In the genomic region with DNA sequence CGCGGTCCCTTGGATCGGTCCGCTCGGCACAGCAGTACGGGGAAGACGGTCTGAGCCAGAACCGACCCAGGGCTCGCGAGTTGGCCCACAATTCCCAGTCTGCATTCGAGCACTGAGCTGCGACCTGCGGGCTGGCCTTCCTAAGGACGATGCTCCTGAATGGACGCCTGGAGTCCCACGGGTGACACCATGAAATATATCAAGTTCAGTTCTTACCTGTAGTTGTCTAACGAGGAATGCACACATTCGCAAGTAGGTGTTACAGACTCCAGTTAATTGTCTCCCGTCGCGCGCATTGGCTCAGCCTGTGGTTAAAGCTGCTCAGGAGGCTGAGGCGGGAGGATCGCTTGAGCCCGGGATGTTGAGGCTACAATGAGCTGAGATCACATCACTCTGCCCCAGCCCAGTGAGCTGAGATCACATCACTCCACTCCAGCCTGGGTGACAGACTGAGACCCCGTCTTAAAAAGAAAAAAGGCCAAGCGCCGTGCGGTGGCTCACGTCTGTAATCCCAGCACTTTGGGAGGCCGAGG, we compare ENCODE assay signal across 8 cellular contexts. TPM values are rescaled to one million over a fixed set of nuclear protein-coding genes. Genes with fewer than 3 reads are reported as not detected.
A peak's percentile ranks its signal among the peaks of the same experiment; 100 is the strongest.
DNase-seq lines count a peak whose midpoint lies in the region; ATAC-seq and TF ChIP-seq lines count a peak whose summit lies in the region.

No MANE protein-coding gene starts in this region.

- H3K36me3 ChIP-seq in A673 (ENCODE audit: insufficient read depth, low read length, poor library complexity, severe bottlenecking) (no peaks in the 10 kb centered on the region), KMS-11 (ENCODE audit: insufficient read depth) (no peaks in the 10 kb centered on the region), mucosa of rectum (ENCODE audit: control insufficient read depth in 2 of 2, insufficient read depth in 2 of 2, low read length in 2 of 2) (peaks cover under 1 to 10% of the 10 kb centered on the region in 2 donors)

- DNase-seq in A673 (ENCODE audit: low spot score), result peak; percentile 5
- DNase-seq in caudate nucleus (lab: John Stamatoyannopoulos, UW), result peak in 6 of 61 donors; percentile 37 to 76 (median 45)
- DNase-seq in NCI-H526 treated with DMSO at 0.1 percent for 48 hours (lab: John Stamatoyannopoulos, UW), result no peak
- no peak for DNase-seq in NCI-H345 treated with DMSO at 0.1 percent for 48 hours (lab: John Stamatoyannopoulos, UW; ENCODE audit: unreplicated experiment)

- no peaks in the 10 kb centered on the region for H3K4me1 ChIP-seq in A673 (ENCODE audit: insufficient read depth, low read length, poor library complexity, severe bottlenecking)
- H3K4me1 ChIP-seq in KMS-11 (ENCODE audit: low read depth, poor library complexity, severe bottlenecking), result peaks cover 7% of the 10 kb centered on the region
- H3K4me1 ChIP-seq in mucosa of rectum (ENCODE audit: control insufficient read depth in 2 of 2, insufficient read depth in 2 of 2, low read length in 2 of 2), result peaks cover 4 to 9% of the 10 kb centered on the region in 2 donors

- POLR2A ChIA-PET in A673 (lab: Charles Lee; ENCODE audit: low non-redundant PET), result no interaction called here

- peak overlapping the region; percentile 94 for H3K27ac ChIP-seq in A673 (ENCODE audit: low read depth, low read length, poor library complexity, severe bottlenecking)
- no peak overlapping the region for H3K27ac ChIP-seq in KMS-11
- H3K27ac ChIP-seq in caudate nucleus (ENCODE audit: low read depth, low read length), result peak overlapping the region; percentile 90
- peak overlapping the region; percentile 89 to 93 for H3K27ac ChIP-seq in mucosa of rectum (ENCODE audit: low read depth in 2 of 2, low read length in 2 of 2)

- intact Hi-C loops in A673 (cut with micrococcal nuclease; ENCODE audit: unreplicated experiment), result no loop called here

- CTCF ChIA-PET in A673 (lab: Charles Lee), result no interaction called here

- H3K9ac ChIP-seq in KMS-11, result peak overlapping the region; percentile 82; the same call in 1 of the 2 replicates
- H3K9ac ChIP-seq in mucosa of rectum (ENCODE audit: low read depth in 1 of 2, low read length in 2 of 2), result peak overlapping the region; percentile 42 to 82

- H4K20me1 ChIP-seq in KMS-11 (ENCODE audit: insufficient read depth), result no peaks in the 10 kb centered on the region

- H3K4me3 ChIP-seq in A673 (ENCODE audit: low read depth, low read length, poor library complexity, severe bottlenecking) (peak overlapping the region; percentile 93), KMS-11 (IDR thresholded peaks at IDR 0.05; ENCODE audit: insufficient read depth, low read depth, low read length) (no peak overlapping the region), mucosa of rectum (ENCODE audit: low read length in 2 of 2) (peak overlapping the region; percentile 80 to 95)

- H3K9me3 ChIP-seq in A673 (ENCODE audit: low read depth, low read length, poor library complexity, severe bottlenecking) (no peaks in the 10 kb centered on the region), mucosa of rectum (ENCODE audit: control insufficient read depth in 2 of 2, low read length in 2 of 2) (no peaks in the 10 kb centered on the region)

- peak overlapping the region; percentile 100 for H2AFZ ChIP-seq in KMS-11 (ENCODE audit: low read depth)

- no peaks in the 10 kb centered on the region for H3K79me2 ChIP-seq in KMS-11 (ENCODE audit: insufficient read depth, low read depth)

- no peak for TF ChIP-seq CTCF in A673 (conservative IDR thresholded peaks at IDR 0.05; ENCODE audit: low read depth, low read length)
- TF ChIP-seq CTCF in KMS-11 (conservative IDR thresholded peaks at IDR 0.05; ENCODE audit: low read depth, low read length), result no peak

- H3K4me2 ChIP-seq in KMS-11, result peak overlapping the region; percentile 51; the same call in 1 of the 2 replicates

- no TSS peak for BruUV-seq in A673 (replicated peaks; lab: Mats Ljungman, UMichigan)

- no peaks in the 10 kb centered on the region for H3K27me3 ChIP-seq in A673 (replicated peaks; ENCODE audit: insufficient read depth, low read depth, low read length, poor library complexity)
- no peaks in the 10 kb centered on the region for H3K27me3 ChIP-seq in KMS-11 (ENCODE audit: insufficient read depth, low read depth)
- H3K27me3 ChIP-seq in mucosa of rectum (ENCODE audit: control insufficient read depth in 2 of 2, insufficient read depth in 2 of 2, low read length in 2 of 2), result peaks cover 0 to 3% of the 10 kb centered on the region in 2 donors

- ATAC-seq in GM18907 (IDR thresholded peaks at IDR 0.05; ENCODE audit: unreplicated experiment) (no peak), GM21390 (IDR thresholded peaks at IDR 0.05; ENCODE audit: unreplicated experiment) (no peak)

RNA-seq across cellular contexts. Expression of gene PEX7, which starts 0.8 kb away (rescaled TPM):
- 6.2 and 7.4 TPM in 2 replicates for total RNA-seq in A673 (2021)

RNA-seq across cellular contexts. Expression of gene MAP3K5, which starts 30.9 kb away (rescaled TPM):
- 4.9 and 5.4 TPM in 2 replicates for total RNA-seq in A673 (2021)
